36 cellular contexts compared by ENCODE assay signal in genomic region chr18:62073461-62073860, GRCh38.
"Had no signal": no experiment of that assay in that cellular context is flagged by ENCODE, and none has a peak within 500 bp of the region (broad histone marks: within the 10 kb centered on the region; RNA-seq: fewer than 3 reads in every experiment).

No MANE protein-coding gene starts in this region.

- H3K4me3 ChIP-seq: MG63, Peyer's patch had no signal

- H3K36me3 ChIP-seq: MG63, Peyer's patch, WERI-Rb-1 had no signal

- FAIRE-seq: bronchial epithelial cell had no signal

- DNase-seq: activated CD4-positive, alpha-beta memory T cell treated with anti-CD3 and anti-CD28 coated beads, Interleukin-2, amount 10 ng/mL, durations not matched to agents 7 days and 5 days; activated CD4-positive, alpha-beta T cell treated with anti-CD3 and anti-CD28 coated beads for 1 hour; activated CD4-positive, alpha-beta T cell treated with anti-CD3 and anti-CD28 coated beads for 48 hours; activated CD4-positive, CD25-positive, alpha-beta regulatory T cell; activated CD8-positive, alpha-beta memory T cell treated with anti-CD3 and anti-CD28 coated beads for 24 hours; activated CD8-positive, alpha-beta memory T cell treated with anti-CD3 and anti-CD28 coated beads, Interleukin-2, amount 10 ng/mL, durations not matched to agents 7 days and 5 days; activated CD8-positive, alpha-beta memory T cell treated with anti-CD3 and anti-CD28 coated beads, Interleukin-2, amount 50 U/mL, for 48 hours; activated effector memory CD4-positive, alpha-beta T cell treated with Interleukin-2 at 50 U/mL for 16 hours; activated naive CD4-positive, alpha-beta T cell treated with anti-CD3 and anti-CD28 coated beads, Interleukin-2, amount 10 ng/mL, durations not matched to agents 7 days and 5 days; activated naive CD8-positive, alpha-beta T cell treated with anti-CD3 and anti-CD28 coated beads, Interleukin-2, amount 50 U/mL, for 24 hours; activated T-cell treated with anti-CD3 and anti-CD28 coated beads, Interleukin-2, amount 50 U/mL, for 48 hours; anterior cingulate cortex; caudate nucleus; cerebellar nuclear complex; MG63; NCI-H1048; NCI-H1105 treated with DMSO at 0.1 percent for 48 hours; NCI-H1436; NCI-H1694; NCI-H1930; NCI-H2081 treated with DMSO at 0.1 percent for 48 hours; NCI-H226; NCI-H446 treated with DMSO at 0.1 percent for 48 hours; NCI-H524; NK-92 treated with Interleukin-12 subunit alpha and Interleukin-12 subunit beta, amount 100 ng/mL, for 24 hours; PC-3; SIG-M5; T-helper 1 cell; T-helper 2 cell; T-helper 9 cell; WERI-Rb-1 had no signal

- H3K4me1 ChIP-seq: Peyer's patch had no signal

- ATAC-seq: activated CD8-positive, alpha-beta memory T cell treated with anti-CD3 and anti-CD28 coated beads, Interleukin-2, amount 10 ng/mL, durations not matched to agents 7 days and 5 days; activated naive CD8-positive, alpha-beta T cell treated with anti-CD3 and anti-CD28 coated beads, Interleukin-2, amount 50 U/mL, for 24 hours; PC-3; Right ventricle myocardium inferior; SK-N-SH treated with all-trans-retinoic acid at 6 μM for 48 hours had no signal

- H3K27me3 ChIP-seq: MG63, Peyer's patch had no signal

- H3K9me3 ChIP-seq: MG63, Peyer's patch had no signal

- H3K27ac ChIP-seq: RWPE1, WERI-Rb-1 had no signal
